8 cellular contexts compared by ENCODE assay signal in the genomic region with DNA sequence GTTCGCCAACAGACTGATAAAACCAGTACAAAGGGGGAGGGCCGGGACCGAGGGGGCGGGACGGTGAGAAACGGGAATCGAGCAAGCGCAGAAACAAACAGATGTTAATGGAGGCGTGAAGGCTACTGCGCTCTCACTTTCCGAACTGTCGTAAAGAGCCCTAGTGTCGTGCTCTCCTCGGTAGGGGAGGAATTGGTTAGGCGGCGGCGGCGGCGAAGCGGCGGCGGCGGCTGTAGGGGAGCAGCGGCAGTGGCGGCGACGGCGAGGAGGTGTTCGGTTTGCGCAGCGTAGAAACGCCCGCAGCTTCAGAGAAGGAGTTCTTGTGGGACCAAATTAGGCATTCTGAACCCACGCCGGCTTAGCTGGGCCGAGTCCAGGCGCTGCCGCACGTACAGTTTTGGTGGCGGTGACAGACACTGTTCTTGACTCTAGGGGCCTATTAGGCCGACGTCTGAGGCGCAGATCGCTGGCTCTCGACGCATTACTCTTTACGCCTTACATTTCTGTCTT. TPM values are rescaled to one million over a fixed set of nuclear protein-coding genes. Genes with fewer than 3 reads are reported as not detected.
DNase-seq lines count a peak whose midpoint lies in the region; ATAC-seq and TF ChIP-seq lines count a peak whose summit lies in the region.

A gene (plus strand): TSS at position 163 of the 510 bp plus-strand sequence. CDS start 43,160 bp downstream, outside the sequence.

- H3K27ac Mint-ChIP-seq in WTC11 (peak within 1 kb of the TSS; percentile 61), immature natural killer cell (peak within 1 kb of the TSS; percentile 83 to 94 (median 92))

- H3K4me3 Mint-ChIP-seq in WTC11 = peak within 1 kb of the TSS; percentile 97
- H3K4me3 Mint-ChIP-seq in immature natural killer cell = peak within 1 kb of the TSS; percentile 91 to 97 (median 93)

- POLR2A ChIA-PET in WTC11 (lab: Charles Lee) = no interaction called here

- H3K9me3 Mint-ChIP-seq in WTC11 (no peaks in the 10 kb centered on the region), immature natural killer cell (no peaks in the 10 kb centered on the region)

- no peaks in the 10 kb centered on the region; the same call in 1 of the 2 replicates for H3K27me3 Mint-ChIP-seq in WTC11 (ENCODE audit: low read depth)
- H3K27me3 Mint-ChIP-seq in immature natural killer cell (ENCODE audit: low read depth in 3 of 3) = peaks cover 10 to 12% (median 11%) of the 10 kb centered on the region in 3 donors

- peaks cover 12% of the 10 kb centered on the region for H3K36me3 Mint-ChIP-seq in WTC11
- H3K36me3 Mint-ChIP-seq in immature natural killer cell = peaks cover 0 to 6% (median 6%) of the 10 kb centered on the region in 3 donors

- CTCF ChIA-PET in WTC11 (lab: Charles Lee) = no interaction called here

- peak within 1 kb of the TSS; percentile 97 to 98 for H3K4me3 ChIP-seq in cardiac fibroblast (replicated peaks in 1 of 2; ENCODE audit: low read depth in 2 of 2, low read length in 2 of 2)

- ATAC-seq in GM18873 (IDR thresholded peaks at IDR 0.05; ENCODE audit: low FRiP score, unreplicated experiment) (peak; percentile 61), HG03139 (IDR thresholded peaks at IDR 0.05; ENCODE audit: unreplicated experiment) (peak; percentile 60), WTC11 (peak; percentile 85)

- peak; percentile 95 for DNase-seq in ACHN
- peak; percentile 99 for DNase-seq in NCI-H226
- DNase-seq in WTC11 (ENCODE audit: low spot score) = peak; percentile 90
- peak; percentile 98 for DNase-seq in cardiac fibroblast (ENCODE audit: low read depth in 2 of 2)
- peak; percentile 89 to 91 (median 89) for DNase-seq in immature natural killer cell
- DNase-seq in smooth muscle cell of the brain vasculature (ENCODE audit: low read depth, low spot score) = peak; percentile 77

- TF ChIP-seq CTCF in WTC11 (IDR thresholded peaks at IDR 0.05) (no peak), cardiac fibroblast (IDR thresholded peaks at IDR 0.05; ENCODE audit: low read depth, low read length) (no peak)

- in situ Hi-C loops in ACHN (cut with HindIII; ENCODE audit: low pct_ligation_motif_present, low pct_unique_long_range_greater_than_20kb, low sequenced_read_pairs) = no loop called here

- H3K4me1 Mint-ChIP-seq in WTC11 = peaks cover 40% of the 10 kb centered on the region
- peaks cover 48 to 56% of the 10 kb centered on the region in 2 donors for H3K4me1 Mint-ChIP-seq in immature natural killer cell

TF ChIP-seq in WTC11, 78 proteins besides CTCF, POLR2A, EP300 and RAD21:
- TF ChIP-seq, protein P1, sequence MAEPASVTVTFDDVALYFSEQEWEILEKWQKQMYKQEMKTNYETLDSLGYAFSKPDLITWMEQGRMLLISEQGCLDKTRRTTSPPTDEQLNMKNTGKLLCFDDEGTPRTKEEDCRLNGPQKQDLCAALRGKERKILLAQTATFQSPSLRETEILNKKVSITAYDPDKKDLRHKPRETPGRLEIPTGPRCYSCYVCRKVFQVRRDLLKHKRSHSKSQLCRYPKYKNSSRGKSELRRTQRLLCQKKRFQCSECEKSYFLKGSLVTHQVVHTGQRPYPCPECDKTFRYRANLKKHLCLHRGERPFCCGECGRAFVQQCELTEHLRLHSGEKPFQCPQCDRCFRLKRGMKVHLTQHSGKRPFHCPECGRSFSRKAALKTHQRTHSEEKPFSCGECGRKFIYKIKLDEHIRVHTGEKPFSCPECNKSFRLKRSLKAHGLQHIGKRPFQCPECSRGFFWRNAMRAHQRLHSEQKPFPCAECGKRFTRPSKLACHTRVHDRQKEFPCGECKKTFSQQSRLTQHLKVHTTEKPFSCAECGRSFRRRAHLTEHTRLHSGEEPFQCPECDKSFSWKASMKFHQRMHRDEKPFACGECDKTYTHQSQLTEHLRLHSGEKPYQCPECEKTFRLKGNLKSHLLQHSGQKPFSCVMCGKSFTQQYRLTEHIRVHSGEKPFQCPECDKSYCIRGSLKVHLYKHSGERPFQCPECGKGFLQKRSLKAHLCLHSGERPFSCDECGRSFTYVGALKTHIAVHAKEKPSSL (CRISPR knock-in tag; conservative IDR thresholded peaks at IDR 0.05) = no peak
- peak; percentile 20; the same call in 1 of the 2 replicates for TF ChIP-seq FOXK1 (CRISPR knock-in tag; IDR thresholded peaks at IDR 0.05)
- TF ChIP-seq, protein P2, sequence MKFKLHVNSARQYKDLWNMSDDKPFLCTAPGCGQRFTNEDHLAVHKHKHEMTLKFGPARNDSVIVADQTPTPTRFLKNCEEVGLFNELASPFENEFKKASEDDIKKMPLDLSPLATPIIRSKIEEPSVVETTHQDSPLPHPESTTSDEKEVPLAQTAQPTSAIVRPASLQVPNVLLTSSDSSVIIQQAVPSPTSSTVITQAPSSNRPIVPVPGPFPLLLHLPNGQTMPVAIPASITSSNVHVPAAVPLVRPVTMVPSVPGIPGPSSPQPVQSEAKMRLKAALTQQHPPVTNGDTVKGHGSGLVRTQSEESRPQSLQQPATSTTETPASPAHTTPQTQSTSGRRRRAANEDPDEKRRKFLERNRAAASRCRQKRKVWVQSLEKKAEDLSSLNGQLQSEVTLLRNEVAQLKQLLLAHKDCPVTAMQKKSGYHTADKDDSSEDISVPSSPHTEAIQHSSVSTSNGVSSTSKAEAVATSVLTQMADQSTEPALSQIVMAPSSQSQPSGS (CRISPR knock-in tag; IDR thresholded peaks at IDR 0.05; ENCODE audit: borderline replicate concordance, low read depth) = no peak
- TF ChIP-seq ZNF416 (CRISPR knock-in tag; IDR thresholded peaks at IDR 0.05) = no peak
- TF ChIP-seq, protein P3, sequence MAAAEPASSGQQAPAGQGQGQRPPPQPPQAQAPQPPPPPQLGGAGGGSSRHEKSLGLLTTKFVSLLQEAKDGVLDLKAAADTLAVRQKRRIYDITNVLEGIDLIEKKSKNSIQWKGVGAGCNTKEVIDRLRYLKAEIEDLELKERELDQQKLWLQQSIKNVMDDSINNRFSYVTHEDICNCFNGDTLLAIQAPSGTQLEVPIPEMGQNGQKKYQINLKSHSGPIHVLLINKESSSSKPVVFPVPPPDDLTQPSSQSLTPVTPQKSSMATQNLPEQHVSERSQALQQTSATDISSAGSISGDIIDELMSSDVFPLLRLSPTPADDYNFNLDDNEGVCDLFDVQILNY (CRISPR knock-in tag; IDR thresholded peaks at IDR 0.05) = 0 out of 2 replicates have a peak, but pooled peaks have one; percentile 24
- TF ChIP-seq CREM (CRISPR knock-in tag; IDR thresholded peaks at IDR 0.05) = no peak
- TF ChIP-seq ZNF423 (CRISPR knock-in tag; IDR thresholded peaks at IDR 0.05) = no peak
- TF ChIP-seq, protein P4, sequence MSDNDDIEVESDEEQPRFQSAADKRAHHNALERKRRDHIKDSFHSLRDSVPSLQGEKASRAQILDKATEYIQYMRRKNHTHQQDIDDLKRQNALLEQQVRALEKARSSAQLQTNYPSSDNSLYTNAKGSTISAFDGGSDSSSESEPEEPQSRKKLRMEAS (CRISPR knock-in tag; IDR thresholded peaks at IDR 0.05) = 0 out of 2 replicates have a peak, but pooled peaks have one; percentile 33
- no peak for TF ChIP-seq HMGA2 (CRISPR knock-in tag; IDR thresholded peaks at IDR 0.05)
- 0 out of 2 replicates have a peak, but pooled peaks have one; percentile 26 for TF ChIP-seq SP1 (CRISPR knock-in tag; conservative IDR thresholded peaks at IDR 0.05)
- TF ChIP-seq FOXP1 (CRISPR knock-in tag; IDR thresholded peaks at IDR 0.05; ENCODE audit: borderline replicate concordance) = peak; percentile 25; the same call in 1 of the 2 replicates

RNA-seq across cellular contexts. Expression of the gene that starts here (rescaled TPM):
- 22.4 to 22.6 TPM (median 22.6 TPM) in 3 replicates for total RNA-seq in WTC11 (2021)
- polyA plus RNA-seq in immature natural killer cell = 10 to 100 TPM in 2 of 3 donors, 1 to 10 TPM in 1; 8.1 to 19.1 (median 10.8) TPM

Comparison
In these comparisons a context has a peak if more than half of its experiments do, and no peak if none do; other contexts are left out.
1. Peak in every context shown above with its lines: DNase-seq, ATAC-seq and H3K4me3 ChIP-seq.